Comparison of ENCODE assay signal across 13 cellular contexts in genomic region chr11:57885298-57886035, GRCh38.
DNase-seq lines count a peak whose midpoint lies in the region; ATAC-seq, FAIRE-seq and TF ChIP-seq lines count a peak whose summit lies in the region.
"Had no signal": no experiment of that assay in that cellular context is flagged by ENCODE, and none has a peak within 500 bp of the region (broad histone marks: within the 10 kb centered on the region; RNA-seq: fewer than 3 reads in every experiment).

No MANE protein-coding gene starts in this region.

- no peak overlapping the region for H2BK5ac ChIP-seq in IMR-90 (ENCODE audit: low read depth, low read length, poor library complexity, severe bottlenecking)

- no peaks in the 10 kb centered on the region for H3K9me3 ChIP-seq in IMR-90 (ENCODE audit: control insufficient read depth, insufficient read depth, low read length)
- no peaks in the 10 kb centered on the region for H3K9me3 ChIP-seq in adrenal gland (replicated peaks in 1 of 3)
- no peaks in the 10 kb centered on the region for H3K9me3 ChIP-seq in keratinocyte (ENCODE audit: control insufficient read depth, low read depth, low read length)

- H2BK15ac ChIP-seq in IMR-90 (ENCODE audit: low read depth, low read length) = no peak overlapping the region

- no peaks in the 10 kb centered on the region for H3K9me1 ChIP-seq in IMR-90 (ENCODE audit: insufficient read depth, low read length)
- no peaks in the 10 kb centered on the region for H3K9me1 ChIP-seq in keratinocyte (ENCODE audit: control insufficient read depth, extremely low read depth, insufficient read depth, low read length)

- in situ Hi-C loops in IMR-90 (cut with MboI; ENCODE audit: low sequenced_read_pairs) = no loop called here

- ATAC-seq in IMR-90 (ENCODE audit: low read depth) (peak; percentile 72), HG02763 (IDR thresholded peaks at IDR 0.05; ENCODE audit: unreplicated experiment) (no peak)

- no peak for TF ChIP-seq RAD21 in IMR-90 (IDR thresholded peaks at IDR 0.05; ENCODE audit: low read length)

- no peak overlapping the region for H4K91ac ChIP-seq in IMR-90 (ENCODE audit: insufficient read depth, low read depth, low read length)

- TF ChIP-seq POLR2A in IMR-90 (IDR thresholded peaks at IDR 0.05; ENCODE audit: low read depth, low read length) (no peak), adrenal gland (IDR thresholded peaks at IDR 0.05) (no peak)

- FAIRE-seq in keratinocyte (lab: Jason Lieb, UNC) = peak; percentile 80

- H3K27me3 ChIP-seq in IMR-90 (ENCODE audit: control insufficient read depth, insufficient read depth, low read length) (no peaks in the 10 kb centered on the region), adrenal gland (no peaks in the 10 kb centered on the region), keratinocyte (ENCODE audit: control insufficient read depth, extremely low read depth, insufficient read depth, low read length) (no peaks in the 10 kb centered on the region)

- H2AFZ ChIP-seq in IMR-90 (replicated peaks; ENCODE audit: low read length, poor library complexity) (no peak overlapping the region), keratinocyte (ENCODE audit: control insufficient read depth, low read length) (no peak overlapping the region)

- peak; percentile 20 for DNase-seq in AG08396 (ENCODE audit: low spot score)
- DNase-seq in IMR-90 = peak; percentile 42
- peak in 4 of 7 donors; percentile 6 to 24 (median 12) for DNase-seq in adrenal gland
- DNase-seq in keratinocyte (ENCODE audit: low read depth, low spot score) = no peak
- DNase-seq in SIG-M5 treated with dmso at 0.1 percent for 504 hours (lab: John Stamatoyannopoulos, UW; ENCODE audit: unreplicated experiment) = no peak
- no peak for DNase-seq in effector CD4-positive, alpha-beta T cell
- DNase-seq in NCI-H1417 treated with DMSO at 0.1 percent for 48 hours (lab: John Stamatoyannopoulos, UW) = no peak
- DNase-seq: CD4-positive, CD25-positive, alpha-beta regulatory T cell; glutamatergic neuron; naive B cell; NCI-H1694 treated with DMSO at 0.1 percent for 48 hours; stimulated activated CD4-positive, alpha-beta T cell treated with anti-CD3 and anti-CD28 coated beads, Interleukin-1b, Interleukin-23, amount 100 ng/mL, for 48 hours had no signal

- CTCF ChIA-PET in IMR-90 (lab: Yijun Ruan, JAX) = interaction anchor here (0.5 kb wide), 1 partner anchor 182 kb away, joined by 3 read pairs; no protein-coding TSS in a partner anchor

- no peak overlapping the region for H3K18ac ChIP-seq in IMR-90 (ENCODE audit: low read depth, low read length)

- no peak overlapping the region for H3K56ac ChIP-seq in IMR-90 (ENCODE audit: extremely low read depth, insufficient read depth, low read length)

- H3K23ac ChIP-seq in IMR-90 (ENCODE audit: low read depth, low read length) = no peak overlapping the region

- H3K4me2 ChIP-seq in IMR-90 (ENCODE audit: low read depth, low read length) (no peak overlapping the region), keratinocyte (ENCODE audit: control insufficient read depth, extremely low read depth, insufficient read depth, low read depth, low read length) (no peak overlapping the region)

- no peak overlapping the region for H4K5ac ChIP-seq in IMR-90 (ENCODE audit: low read depth, low read length)

- BruUV-seq in IMR-90 (replicated peaks; lab: Mats Ljungman, UMichigan) = no TSS peak

- POLR2A ChIA-PET in IMR-90 (lab: Charles Lee; ENCODE audit: unreplicated experiment) = no interaction called here

- 100% methylated on average over 1 of the region's 4 CpGs; no CpG with 5 or more reads in 1 of the 2 experiments for WGBS in IMR-90 (ENCODE audit: extremely low coverage in 2 of 2, insufficient read length in 1 of 2), 2 experiments
- 29 to 47% (median 31%) methylated on average over 4 of the region's 4 CpGs for WGBS in adrenal gland, 4 donors

- H3K4ac ChIP-seq in IMR-90 (ENCODE audit: low read depth, low read length) = no peak overlapping the region

- no peak overlapping the region for H2BK20ac ChIP-seq in IMR-90 (ENCODE audit: low read depth, low read length)

- TF ChIP-seq CTCF in IMR-90 (conservative IDR thresholded peaks at IDR 0.05; ENCODE audit: low read depth, low read length) (no peak), adrenal gland (IDR thresholded peaks at IDR 0.05) (no peak), keratinocyte (optimal IDR thresholded peaks at IDR 0.05 in 1 of 3, IDR thresholded peaks at IDR 0.05 in 1 of 3, conservative IDR thresholded peaks at IDR 0.05 in 1 of 3; ENCODE audit: extremely low read depth in 1 of 3, insufficient read depth in 2 of 3, low read length in 3 of 3) (no peak)

- H3K9ac ChIP-seq in IMR-90 (ENCODE audit: low read depth, low read length) = no peak overlapping the region
- H3K9ac ChIP-seq in keratinocyte (ENCODE audit: control insufficient read depth, extremely low read depth, insufficient read depth, low read length) = no peak overlapping the region

- H3K4me1 ChIP-seq in IMR-90 (ENCODE audit: control insufficient read depth, insufficient read depth, low read length) (no peaks in the 10 kb centered on the region), adrenal gland (replicated peaks in 1 of 2) (no peaks in the 10 kb centered on the region), keratinocyte (ENCODE audit: control insufficient read depth, extremely low read depth, insufficient read depth, low read length) (no peaks in the 10 kb centered on the region)

- no peak overlapping the region for H4K8ac ChIP-seq in IMR-90 (ENCODE audit: low read depth in 2 of 2, low read length in 2 of 2)

- H3K14ac ChIP-seq in IMR-90 (replicated peaks; ENCODE audit: low read depth, low read length) = no peak overlapping the region

- H4K20me1 ChIP-seq in IMR-90 (ENCODE audit: insufficient read depth, low read length) (no peaks in the 10 kb centered on the region), keratinocyte (ENCODE audit: control insufficient read depth, extremely low read depth, insufficient read depth, low read length) (no peaks in the 10 kb centered on the region)

- H3K4me3 ChIP-seq in IMR-90 (ENCODE audit: insufficient read depth, low read depth, low read length) = no peak overlapping the region
- no peak overlapping the region for H3K4me3 ChIP-seq in adrenal gland
- H3K4me3 ChIP-seq in keratinocyte (ENCODE audit: control insufficient read depth in 2 of 3, extremely low read depth in 1 of 3, insufficient read depth in 2 of 3, low read depth in 1 of 3, low read length in 3 of 3) = no peak overlapping the region

- H3K79me1 ChIP-seq in IMR-90 (ENCODE audit: low read depth in 1 of 2, low read length in 2 of 2) = no peaks in the 10 kb centered on the region

- dilution Hi-C loops in IMR-90 (cut with HindIII; ENCODE audit: low sequenced_read_pairs, unreplicated experiment) (no loop called here), keratinocyte (cut with MboI; ENCODE audit: extremely low pct_ligation_motif_present, low sequenced_read_pairs) (no loop called here)

- no peak overlapping the region for H2AK5ac ChIP-seq in IMR-90 (ENCODE audit: low read depth, low read length)

- H3K27ac ChIP-seq in IMR-90 (ENCODE audit: insufficient read depth, low read length) (no peak overlapping the region), adrenal gland (no peak overlapping the region), keratinocyte (ENCODE audit: control insufficient read depth, insufficient read depth, low read length) (no peak overlapping the region)

- no peak overlapping the region for H2BK120ac ChIP-seq in IMR-90 (ENCODE audit: low read depth, low read length)

- H3K36me3 ChIP-seq in IMR-90 (ENCODE audit: control insufficient read depth, insufficient read depth, low read length) (no peaks in the 10 kb centered on the region), adrenal gland (replicated peaks in 1 of 2) (no peaks in the 10 kb centered on the region), keratinocyte (ENCODE audit: control insufficient read depth in 2 of 2, extremely low read depth in 1 of 2, insufficient read depth in 2 of 2, low read length in 2 of 2) (no peaks in the 10 kb centered on the region)

- H3K79me2 ChIP-seq in keratinocyte (ENCODE audit: control insufficient read depth, insufficient read depth, low read length) = no peaks in the 10 kb centered on the region

- H2AK9ac ChIP-seq in IMR-90 (replicated peaks; ENCODE audit: low read depth, low read length, poor library complexity) = no peak overlapping the region

- intact Hi-C loops in IMR-90 (cut with micrococcal nuclease) (no loop called here), adrenal gland (cut with DNase I) (no loop called here)

TF ChIP-seq in IMR-90, 13 proteins besides CTCF, POLR2A, EP300 and RAD21:
- TF ChIP-seq MAFK (IDR thresholded peaks at IDR 0.05; ENCODE audit: low read depth, low read length) (no peak), USF2 (IDR thresholded peaks at IDR 0.05; ENCODE audit: low read depth, low read length) (no peak), ELK1 (IDR thresholded peaks at IDR 0.05; ENCODE audit: borderline replicate concordance, low read depth, low read length) (no peak), RCOR1 (IDR thresholded peaks at IDR 0.05; ENCODE audit: insufficient replicate concordance, low read length) (peak; percentile 92), SMC3 (IDR thresholded peaks at IDR 0.05; ENCODE audit: low read depth, low read length) (no peak)

Comparison
In these comparisons a context has a peak if more than half of its experiments do, and no peak if none do; other contexts are left out.
1. DNase-seq: peak in AG08396 (single experiment), IMR-90 (single experiment) and adrenal gland (4 of 7); none in keratinocyte (single experiment), SIG-M5 treated with dmso at 0.1 percent for 504 hours (single experiment), effector CD4-positive, alpha-beta T cell (single experiment) and NCI-H1417 treated with DMSO at 0.1 percent for 48 hours (single experiment).